In genomic region chr4:1090465-1091440, GRCh38 we compare ENCODE assay signal across 20 cellular contexts. TPM values are rescaled to one million over a fixed set of nuclear protein-coding genes. Genes with fewer than 3 reads are reported as not detected.
"Had no signal": no experiment of that assay in that cellular context is flagged by ENCODE, and none has a peak within 500 bp of the region (broad histone marks: within the 10 kb centered on the region; RNA-seq: fewer than 3 reads in every experiment).

No MANE protein-coding gene starts in this region.

- FAIRE-seq: frontal cortex had no signal

- H3K36me3 ChIP-seq: brain microvascular endothelial cell, sigmoid colon, upper lobe of left lung had no signal

- H3K4me3 ChIP-seq: sigmoid colon, upper lobe of left lung had no signal

- ATAC-seq: left cardiac atrium had no signal

- H3K4me3 Mint-ChIP-seq: activated B cell treated with CpG ODN at 0.5 μM for 24 hours; activated CD4-positive, alpha-beta T cell treated with anti-CD3 and anti-CD28 coated beads, Interleukin-2, amount 10 ng/mL, durations not matched to agents 24 days and 14 days; activated naive CD8-positive, alpha-beta T cell treated with anti-CD3 and anti-CD28 coated beads, Interleukin-2, amount 10 ng/mL, durations not matched to agents 7 days and 5 days; dendritic cell treated with granulocyte-macrophage colony-stimulating factor and Interleukin-4, amounts not matched to agents 40 ng/mL and 50 ng/mL, for 4 days; neural crest cell; T-helper 2 cell treated with Interferon-gamma antibody and Interleukin-4, amounts not matched to agents 5 μg/mL and 100 μg/mL, for 36 hours had no signal

- H3K27ac Mint-ChIP-seq: activated B cell treated with CpG ODN at 0.5 μM for 24 hours; activated CD4-positive, alpha-beta T cell treated with anti-CD3 and anti-CD28 coated beads, Interleukin-2, amount 10 ng/mL, durations not matched to agents 24 days and 14 days; activated naive CD8-positive, alpha-beta T cell treated with anti-CD3 and anti-CD28 coated beads, Interleukin-2, amount 10 ng/mL, durations not matched to agents 7 days and 5 days; dendritic cell treated with granulocyte-macrophage colony-stimulating factor and Interleukin-4, amounts not matched to agents 40 ng/mL and 50 ng/mL, for 4 days; T-helper 2 cell treated with Interferon-gamma antibody and Interleukin-4, amounts not matched to agents 5 μg/mL and 100 μg/mL, for 36 hours had no signal

- H3K27me3 ChIP-seq: brain microvascular endothelial cell, upper lobe of left lung had no signal

- H3K4me1 Mint-ChIP-seq: activated B cell treated with CpG ODN at 0.5 μM for 24 hours; activated CD4-positive, alpha-beta T cell treated with anti-CD3 and anti-CD28 coated beads, Interleukin-2, amount 10 ng/mL, durations not matched to agents 24 days and 14 days; activated naive CD8-positive, alpha-beta T cell treated with anti-CD3 and anti-CD28 coated beads, Interleukin-2, amount 10 ng/mL, durations not matched to agents 7 days and 5 days; neural crest cell had no signal

- H3K27me3 Mint-ChIP-seq: activated CD4-positive, alpha-beta T cell treated with anti-CD3 and anti-CD28 coated beads, Interleukin-2, amount 10 ng/mL, durations not matched to agents 24 days and 14 days; activated naive CD8-positive, alpha-beta T cell treated with anti-CD3 and anti-CD28 coated beads, Interleukin-2, amount 10 ng/mL, durations not matched to agents 7 days and 5 days had no signal

- DNase-seq: activated B cell treated with CpG ODN at 0.5 μM for 24 hours; activated CD4-positive, alpha-beta T cell treated with anti-CD3 and anti-CD28 coated beads, Interleukin-2, amount 10 ng/mL, durations not matched to agents 24 days and 14 days; activated gamma-delta T cell; activated naive CD8-positive, alpha-beta T cell treated with anti-CD3 and anti-CD28 coated beads, Interleukin-2, amount 10 ng/mL, durations not matched to agents 7 days and 5 days; activated T-cell treated with anti-CD3 and anti-CD28 coated beads, Interleukin-2, amount 50 U/mL, for 48 hours; anterior cingulate cortex; brain microvascular endothelial cell; effector memory CD4-positive, alpha-beta T cell; head of caudate nucleus; left cardiac atrium; sigmoid colon; stimulated activated CD4-positive, alpha-beta T cell treated with anti-CD3 and anti-CD28 coated beads, Interleukin-2, amount 100 ng/mL, for 24 hours; stimulated activated naive CD4-positive, alpha-beta T cell treated with Interleukin-2 at 50 U/mL for 16 hours; SW 1271; upper lobe of left lung had no signal

RNA-seq across cellular contexts. Expression of gene RNF212, which starts 22.6 kb away (rescaled TPM):
- total RNA-seq: SK-MEL-5 had no signal
